ENCODE assay signal across 1 cellular context in the genomic region with DNA sequence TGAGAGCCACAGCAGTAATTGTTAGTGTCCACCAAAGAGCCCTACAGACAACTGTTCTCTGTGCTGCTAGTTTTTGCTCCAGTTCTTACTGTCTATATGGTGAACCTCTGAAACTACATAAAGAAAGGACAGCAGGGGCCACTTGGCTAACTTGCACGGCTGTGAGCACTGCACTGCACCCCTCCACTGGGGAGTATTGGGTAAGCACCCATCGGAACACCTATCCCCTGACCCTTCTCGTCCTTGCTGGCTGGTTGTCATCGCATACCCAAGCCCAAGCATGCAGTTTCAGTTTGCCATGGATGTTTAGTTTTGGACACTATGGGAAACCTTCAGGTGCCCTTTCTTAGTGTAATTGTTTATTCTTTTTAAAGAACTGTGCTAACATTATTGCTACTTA.
TF ChIP-seq lines count a peak whose summit lies in the region.

No MANE protein-coding gene starts in this region.

TF ChIP-seq in WTC11, 78 proteins besides CTCF, POLR2A, EP300 and RAD21 (continued from another document):
- TF ChIP-seq, protein P1, sequence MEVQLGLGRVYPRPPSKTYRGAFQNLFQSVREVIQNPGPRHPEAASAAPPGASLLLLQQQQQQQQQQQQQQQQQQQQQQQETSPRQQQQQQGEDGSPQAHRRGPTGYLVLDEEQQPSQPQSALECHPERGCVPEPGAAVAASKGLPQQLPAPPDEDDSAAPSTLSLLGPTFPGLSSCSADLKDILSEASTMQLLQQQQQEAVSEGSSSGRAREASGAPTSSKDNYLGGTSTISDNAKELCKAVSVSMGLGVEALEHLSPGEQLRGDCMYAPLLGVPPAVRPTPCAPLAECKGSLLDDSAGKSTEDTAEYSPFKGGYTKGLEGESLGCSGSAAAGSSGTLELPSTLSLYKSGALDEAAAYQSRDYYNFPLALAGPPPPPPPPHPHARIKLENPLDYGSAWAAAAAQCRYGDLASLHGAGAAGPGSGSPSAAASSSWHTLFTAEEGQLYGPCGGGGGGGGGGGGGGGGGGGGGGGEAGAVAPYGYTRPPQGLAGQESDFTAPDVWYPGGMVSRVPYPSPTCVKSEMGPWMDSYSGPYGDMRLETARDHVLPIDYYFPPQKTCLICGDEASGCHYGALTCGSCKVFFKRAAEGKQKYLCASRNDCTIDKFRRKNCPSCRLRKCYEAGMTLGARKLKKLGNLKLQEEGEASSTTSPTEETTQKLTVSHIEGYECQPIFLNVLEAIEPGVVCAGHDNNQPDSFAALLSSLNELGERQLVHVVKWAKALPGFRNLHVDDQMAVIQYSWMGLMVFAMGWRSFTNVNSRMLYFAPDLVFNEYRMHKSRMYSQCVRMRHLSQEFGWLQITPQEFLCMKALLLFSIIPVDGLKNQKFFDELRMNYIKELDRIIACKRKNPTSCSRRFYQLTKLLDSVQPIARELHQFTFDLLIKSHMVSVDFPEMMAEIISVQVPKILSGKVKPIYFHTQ (CRISPR knock-in tag; IDR thresholded peaks at IDR 0.05): no peak
- TF ChIP-seq, protein P2, sequence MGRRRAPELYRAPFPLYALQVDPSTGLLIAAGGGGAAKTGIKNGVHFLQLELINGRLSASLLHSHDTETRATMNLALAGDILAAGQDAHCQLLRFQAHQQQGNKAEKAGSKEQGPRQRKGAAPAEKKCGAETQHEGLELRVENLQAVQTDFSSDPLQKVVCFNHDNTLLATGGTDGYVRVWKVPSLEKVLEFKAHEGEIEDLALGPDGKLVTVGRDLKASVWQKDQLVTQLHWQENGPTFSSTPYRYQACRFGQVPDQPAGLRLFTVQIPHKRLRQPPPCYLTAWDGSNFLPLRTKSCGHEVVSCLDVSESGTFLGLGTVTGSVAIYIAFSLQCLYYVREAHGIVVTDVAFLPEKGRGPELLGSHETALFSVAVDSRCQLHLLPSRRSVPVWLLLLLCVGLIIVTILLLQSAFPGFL (CRISPR knock-in tag; IDR thresholded peaks at IDR 0.05; ENCODE audit: borderline replicate concordance): no peak
- TF ChIP-seq KAT7 (CRISPR knock-in tag; IDR thresholded peaks at IDR 0.05; ENCODE audit: borderline replicate concordance): no peak
